8 cellular contexts compared by ENCODE assay signal in the genomic region with DNA sequence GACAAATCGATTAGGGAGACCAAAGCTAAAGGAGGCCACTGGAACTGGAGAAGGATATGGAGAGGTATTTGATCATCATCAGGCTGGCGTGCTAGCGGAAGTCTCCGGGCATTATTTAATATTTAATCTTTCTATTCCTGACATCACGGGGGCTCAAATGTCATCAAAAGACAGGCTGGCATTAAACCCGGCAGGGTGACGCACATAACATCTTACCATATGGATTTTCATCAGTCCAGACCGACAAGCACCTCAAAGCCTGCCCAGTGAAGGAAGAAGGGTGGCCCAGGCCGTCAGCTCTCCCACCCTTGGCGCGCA. TPM values are rescaled to one million over a fixed set of nuclear protein-coding genes. Genes with fewer than 3 reads are reported as not detected.
DNase-seq lines count a peak whose midpoint lies in the region; ATAC-seq lines count a peak whose summit lies in the region.

No MANE protein-coding gene starts in this region.

- intact Hi-C loops in activated naive CD4-positive, alpha-beta T cell treated with anti-CD3 and anti-CD28 coated beads for 36 hours (cut with micrococcal nuclease) = loop anchor here (5.0 kb wide), 3 partner anchors 165 to 835 kb away; partner anchors contain the start of genes NEDD4 and RFX7

- H3K4me3 ChIP-seq in adipocyte (ENCODE audit: low read length) (peak overlapping the region; percentile 92), iPS-15b (ENCODE audit: low read depth, low read length) (peak overlapping the region; percentile 89)

- H3K36me3 ChIP-seq in adipocyte (ENCODE audit: control insufficient read depth, insufficient read depth, low read length, severe bottlenecking) (no peaks in the 10 kb centered on the region), iPS-15b (ENCODE audit: control insufficient read depth, insufficient read depth, low read length) (no peaks in the 10 kb centered on the region)

- H3K9ac ChIP-seq in adipocyte (ENCODE audit: low read length) = peak overlapping the region; percentile 89
- H3K9ac ChIP-seq in iPS-15b (ENCODE audit: low read depth, low read length) = no peak overlapping the region

- H3K9me3 ChIP-seq in adipocyte (ENCODE audit: control insufficient read depth, low read length) = no peaks in the 10 kb centered on the region
- no peaks in the 10 kb centered on the region for H3K9me3 ChIP-seq in iPS-15b (ENCODE audit: control insufficient read depth, insufficient read depth, low read length)

- ATAC-seq in stimulated activated effector memory CD8-positive, alpha-beta T cell treated with anti-CD3 and anti-CD28 coated beads, Interleukin-12 subunit alpha, Interleukin-12 subunit beta, amount 100 ng/mL, for 72 hours = no peak
- no peak for ATAC-seq in GM19463 (IDR thresholded peaks at IDR 0.05; ENCODE audit: unreplicated experiment)

- peaks cover 42% of the 10 kb centered on the region for H3K4me1 ChIP-seq in adipocyte (ENCODE audit: control insufficient read depth, insufficient read depth, low read length)
- H3K4me1 ChIP-seq in iPS-15b (ENCODE audit: control insufficient read depth, insufficient read depth, low read length) = no peaks in the 10 kb centered on the region

- H3K27me3 ChIP-seq in adipocyte (replicated peaks; ENCODE audit: control insufficient read depth, insufficient read depth, low read length) (no peaks in the 10 kb centered on the region), iPS-15b (ENCODE audit: control insufficient read depth, insufficient read depth, low read length) (no peaks in the 10 kb centered on the region)

- peaks cover 29% of the 10 kb centered on the region for H3K4me1 Mint-ChIP-seq in activated naive CD4-positive, alpha-beta T cell treated with anti-CD3 and anti-CD28 coated beads for 36 hours (ENCODE audit: low read depth)
- peaks cover 26% of the 10 kb centered on the region for H3K4me1 Mint-ChIP-seq in stimulated activated effector memory CD8-positive, alpha-beta T cell treated with anti-CD3 and anti-CD28 coated beads, Interleukin-12 subunit alpha, Interleukin-12 subunit beta, amount 100 ng/mL, for 72 hours

- H3K36me3 Mint-ChIP-seq in activated naive CD4-positive, alpha-beta T cell treated with anti-CD3 and anti-CD28 coated beads for 36 hours (ENCODE audit: low read depth) = no peaks in the 10 kb centered on the region
- peaks cover 7% of the 10 kb centered on the region for H3K36me3 Mint-ChIP-seq in stimulated activated effector memory CD8-positive, alpha-beta T cell treated with anti-CD3 and anti-CD28 coated beads, Interleukin-12 subunit alpha, Interleukin-12 subunit beta, amount 100 ng/mL, for 72 hours

- CTCF ChIA-PET in activated naive CD4-positive, alpha-beta T cell treated with anti-CD3 and anti-CD28 coated beads for 36 hours (lab: Charles Lee) = interaction anchor here (1.1 to 2.0 kb wide), 7 partner anchors 9 to 483 kb away, joined by 3 to 9 read pairs (median 4); partner anchors contain the start of genes PIGB and PIGBOS1

- no peaks in the 10 kb centered on the region for H3K9me3 Mint-ChIP-seq in activated naive CD4-positive, alpha-beta T cell treated with anti-CD3 and anti-CD28 coated beads for 36 hours
- H3K9me3 Mint-ChIP-seq in stimulated activated effector memory CD8-positive, alpha-beta T cell treated with anti-CD3 and anti-CD28 coated beads, Interleukin-12 subunit alpha, Interleukin-12 subunit beta, amount 100 ng/mL, for 72 hours = no peaks in the 10 kb centered on the region

- H3K4me3 Mint-ChIP-seq in activated naive CD4-positive, alpha-beta T cell treated with anti-CD3 and anti-CD28 coated beads for 36 hours = peak overlapping the region; percentile 82
- peak overlapping the region; percentile 82 for H3K4me3 Mint-ChIP-seq in stimulated activated effector memory CD8-positive, alpha-beta T cell treated with anti-CD3 and anti-CD28 coated beads, Interleukin-12 subunit alpha, Interleukin-12 subunit beta, amount 100 ng/mL, for 72 hours

- no peak for DNase-seq in activated naive CD4-positive, alpha-beta T cell treated with anti-CD3 and anti-CD28 coated beads for 36 hours
- DNase-seq in activated naive CD4-positive, alpha-beta T cell (lab: John Stamatoyannopoulos, UW) = no peak
- DNase-seq in Kasumi-1 (lab: John Stamatoyannopoulos, UW) (peak; percentile 49 to 61), adipocyte (ENCODE audit: low read depth) (peak; percentile 66)
- DNase-seq in stimulated activated effector memory CD8-positive, alpha-beta T cell treated with anti-CD3 and anti-CD28 coated beads, Interleukin-12 subunit alpha, Interleukin-12 subunit beta, amount 100 ng/mL, for 72 hours (ENCODE audit: low spot score in 2 of 2) = no peak
- DNase-seq in effector CD8-positive, alpha-beta T cell (lab: John Stamatoyannopoulos, UW) = no peak

- H3K27ac Mint-ChIP-seq in activated naive CD4-positive, alpha-beta T cell treated with anti-CD3 and anti-CD28 coated beads for 36 hours = peak overlapping the region; percentile 53
- peak overlapping the region; percentile 88 for H3K27ac Mint-ChIP-seq in stimulated activated effector memory CD8-positive, alpha-beta T cell treated with anti-CD3 and anti-CD28 coated beads, Interleukin-12 subunit alpha, Interleukin-12 subunit beta, amount 100 ng/mL, for 72 hours

- H3K27me3 Mint-ChIP-seq in activated naive CD4-positive, alpha-beta T cell treated with anti-CD3 and anti-CD28 coated beads for 36 hours (ENCODE audit: low read depth) = no peaks in the 10 kb centered on the region

RNA-seq across cellular contexts. Expression of gene CCPG1, which starts 0.6 kb away (rescaled TPM):
- total RNA-seq in activated naive CD4-positive, alpha-beta T cell treated with anti-CD3 and anti-CD28 coated beads for 36 hours = 10 to 100 TPM in 1 of 2 experiments, 1 to 10 TPM in 1; 9.8 to 11.6 TPM

RNA-seq across cellular contexts. Expression of gene PIERCE2, which starts 0.7 kb away (rescaled TPM):
- under 1 TPM; 0.38 to 0.44 TPM for total RNA-seq in activated naive CD4-positive, alpha-beta T cell treated with anti-CD3 and anti-CD28 coated beads for 36 hours

Comparison
In these comparisons a context has a peak if more than half of its experiments do, and no peak if none do; other contexts are left out.
1. DNase-seq: peak in Kasumi-1 (2 of 2) and adipocyte (single experiment); none in activated naive CD4-positive, alpha-beta T cell treated with anti-CD3 and anti-CD28 coated beads for 36 hours (single experiment), activated naive CD4-positive, alpha-beta T cell (0 of 4), stimulated activated effector memory CD8-positive, alpha-beta T cell treated with anti-CD3 and anti-CD28 coated beads, Interleukin-12 subunit alpha, Interleukin-12 subunit beta, amount 100 ng/mL, for 72 hours (0 of 2) and effector CD8-positive, alpha-beta T cell (single experiment).